8 cellular contexts compared by ENCODE assay signal in the genomic region with DNA sequence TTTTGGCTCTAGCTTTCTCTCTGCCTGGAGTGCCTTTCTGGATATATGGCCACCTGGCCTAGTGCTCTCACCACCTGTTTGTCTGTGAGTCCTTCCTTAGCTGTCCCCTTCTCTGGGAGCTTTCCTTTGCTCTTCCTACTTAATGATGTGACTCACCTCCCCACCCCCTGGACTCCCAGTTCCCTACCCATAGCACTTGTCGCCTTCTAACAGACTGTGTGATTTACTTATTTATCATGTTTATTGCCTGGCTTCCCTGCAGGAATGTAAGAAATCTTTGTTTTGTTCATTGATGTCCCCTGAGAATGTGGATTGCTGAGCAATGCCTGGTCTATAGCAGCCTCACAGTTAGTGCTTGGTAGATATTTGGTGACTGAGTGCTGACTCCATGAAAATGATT. TPM values are rescaled to one million over a fixed set of nuclear protein-coding genes. Genes with fewer than 3 reads are reported as not detected.
DNase-seq lines count a peak whose midpoint lies in the region; ATAC-seq, FAIRE-seq and TF ChIP-seq lines count a peak whose summit lies in the region.

No MANE protein-coding gene starts in this region.

- peak overlapping the region; percentile 83 for H3K27ac Mint-ChIP-seq in mesothelial cell of epicardium

- no peak overlapping the region for H3K4me3 ChIP-seq in bronchial epithelial cell (ENCODE audit: low read depth, low read length)

- DNase-seq in AG08395 (ENCODE audit: low spot score) (peak; percentile 82), HT-29 (ENCODE audit: low spot score) (peak; percentile 65), bronchial epithelial cell (ENCODE audit: low read depth) (peak; percentile 25), mesothelial cell of epicardium (ENCODE audit: low spot score in 2 of 2, unreplicated experiment in 2 of 2) (no peak), SKM-1 (lab: John Stamatoyannopoulos, UW; ENCODE audit: unreplicated experiment) (no peak), NOMO-1 treated with DMSO at 0.1 percent for 48 hours (lab: John Stamatoyannopoulos, UW; ENCODE audit: unreplicated experiment) (no peak), D721Med (ENCODE audit: insufficient read length, low spot score) (no peak)

- H3K27me3 Mint-ChIP-seq in mesothelial cell of epicardium (ENCODE audit: low read depth), result no peaks in the 10 kb centered on the region

- no peak for FAIRE-seq in bronchial epithelial cell (lab: Jason Lieb, UNC)
- no peak for FAIRE-seq in D721Med (lab: Jason Lieb, UNC)

- no peak overlapping the region for H3K4me3 Mint-ChIP-seq in mesothelial cell of epicardium

- peaks cover 5% of the 10 kb centered on the region for H3K36me3 Mint-ChIP-seq in mesothelial cell of epicardium

- H3K36me3 ChIP-seq in bronchial epithelial cell (ENCODE audit: control insufficient read depth, insufficient read depth, low read length), result no peaks in the 10 kb centered on the region

- peaks cover 75% of the 10 kb centered on the region for H3K4me1 Mint-ChIP-seq in mesothelial cell of epicardium

- no peak for TF ChIP-seq CTCF in bronchial epithelial cell (IDR thresholded peaks at IDR 0.05; ENCODE audit: insufficient read depth, low read length, severe bottlenecking)
- TF ChIP-seq CTCF in mesothelial cell of epicardium (IDR thresholded peaks at IDR 0.05; ENCODE audit: unreplicated experiment), result no peak
- no peak for TF ChIP-seq CTCF in D721Med (IDR thresholded peaks at IDR 0.05; ENCODE audit: insufficient read depth, missing control alignments)

- no peaks in the 10 kb centered on the region for H3K9me3 Mint-ChIP-seq in mesothelial cell of epicardium

- H3K27me3 ChIP-seq in bronchial epithelial cell (ENCODE audit: control insufficient read depth, insufficient read depth, low read length), result no peaks in the 10 kb centered on the region

- ATAC-seq in GM19035 (IDR thresholded peaks at IDR 0.05; ENCODE audit: unreplicated experiment), result no peak

RNA-seq across cellular contexts. Expression of gene ADD1, which starts 18.9 kb away (rescaled TPM):
- 125 and 167 TPM in 2 replicates for total RNA-seq in HT-29 (2014; rRNA removed; shearing (Covaris generic))
- 71.9 and 113 TPM in 2 replicates for total RNA-seq in bronchial epithelial cell
- total RNA-seq in mesothelial cell of epicardium, result 277 to 297 TPM (median 287 TPM) in 3 replicates

Comparison
In these comparisons a context has a peak if more than half of its experiments do, and no peak if none do; other contexts are left out.
1. DNase-seq: peak in AG08395 (single experiment), HT-29 (single experiment) and bronchial epithelial cell (single experiment); none in mesothelial cell of epicardium (0 of 2), SKM-1 (single experiment), NOMO-1 treated with DMSO at 0.1 percent for 48 hours (single experiment) and D721Med (single experiment).